8 cellular contexts compared by ENCODE assay signal in genomic region chr1:42932442-42932941, GRCh38. TPM values are rescaled to one million over a fixed set of nuclear protein-coding genes. Genes with fewer than 3 reads are reported as not detected.
A peak's percentile ranks its signal among the peaks of the same experiment; 100 is the strongest.
DNase-seq lines count a peak whose midpoint lies in the region; ATAC-seq and TF ChIP-seq lines count a peak whose summit lies in the region.

No MANE protein-coding gene starts in this region.

- TF ChIP-seq CTCF in CD14-positive monocyte (IDR thresholded peaks at IDR 0.05) = no peak
- TF ChIP-seq CTCF in natural killer cell (IDR thresholded peaks at IDR 0.05) = no peak
- no peak for TF ChIP-seq CTCF in progenitor cell of endocrine pancreas (IDR thresholded peaks at IDR 0.05; ENCODE audit: unreplicated experiment)

- DNase-seq in CD14-positive monocyte (ENCODE audit: low spot score) (no peak), natural killer cell (peak; percentile 19), epidermal melanocyte (ENCODE audit: insufficient read length, low spot score) (no peak), progenitor cell of endocrine pancreas (ENCODE audit: low spot score, unreplicated experiment) (no peak), NK-92 (lab: John Stamatoyannopoulos, UW; ENCODE audit: unreplicated experiment) (no peak)
- DNase-seq in activated naive CD8-positive, alpha-beta T cell treated with anti-CD3 and anti-CD28 coated beads, Interleukin-2, amount 10 ng/mL, durations not matched to agents 7 days and 5 days = peak; percentile 45

- H3K4me1 Mint-ChIP-seq in CD14-positive monocyte = peaks cover 69% of the 10 kb centered on the region
- peaks cover 76% of the 10 kb centered on the region for H3K4me1 Mint-ChIP-seq in activated naive CD8-positive, alpha-beta T cell treated with anti-CD3 and anti-CD28 coated beads, Interleukin-2, amount 10 ng/mL, durations not matched to agents 7 days and 5 days
- H3K4me1 Mint-ChIP-seq in natural killer cell = peaks cover 86 to 95% of the 10 kb centered on the region in 2 donors
- H3K4me1 Mint-ChIP-seq in progenitor cell of endocrine pancreas (ENCODE audit: low read depth) = peaks cover 6% of the 10 kb centered on the region

- H3K27ac Mint-ChIP-seq in CD14-positive monocyte = peak overlapping the region; percentile 92 to 98 (median 96)
- H3K27ac Mint-ChIP-seq in activated naive CD8-positive, alpha-beta T cell treated with anti-CD3 and anti-CD28 coated beads, Interleukin-2, amount 10 ng/mL, durations not matched to agents 7 days and 5 days = peak overlapping the region; percentile 98
- H3K27ac Mint-ChIP-seq in natural killer cell = peak overlapping the region; percentile 96 to 98
- H3K27ac Mint-ChIP-seq in progenitor cell of endocrine pancreas = no peak overlapping the region

- ATAC-seq in HG02759 (IDR thresholded peaks at IDR 0.05; ENCODE audit: unreplicated experiment) = peak; percentile 9
- ATAC-seq in activated naive CD8-positive, alpha-beta T cell treated with anti-CD3 and anti-CD28 coated beads, Interleukin-2, amount 10 ng/mL, durations not matched to agents 7 days and 5 days (ENCODE audit: low read depth) = no peak
- no peak for ATAC-seq in natural killer cell
- ATAC-seq in GM21367 (IDR thresholded peaks at IDR 0.05; ENCODE audit: unreplicated experiment) = no peak

- intact Hi-C loops in CD14-positive monocyte (cut with micrococcal nuclease) (no loop called here), natural killer cell (cut with micrococcal nuclease) (loop anchor here (1.0 to 10.0 kb wide), 3 partner anchors 26 to 1038 kb away; partner anchors contain the start of genes CCDC30 and SLC2A1)

- POLR2A ChIA-PET in activated naive CD8-positive, alpha-beta T cell treated with anti-CD3 and anti-CD28 coated beads, Interleukin-2, amount 10 ng/mL, durations not matched to agents 7 days and 5 days (lab: Charles Lee) = interaction anchor here (0.6 to 2.3 kb wide), 10 partner anchors 10 to 1697 kb away, joined by 3 to 30 read pairs (median 6); partner anchors contain the start of genes C1orf50, P3H1 and SLC2A1

- H3K4me3 Mint-ChIP-seq in CD14-positive monocyte (peak overlapping the region in 1 of 2 donors; percentile 75), natural killer cell (peak overlapping the region; percentile 88), progenitor cell of endocrine pancreas (ENCODE audit: low read depth) (no peak overlapping the region)
- peak overlapping the region; percentile 82 for H3K4me3 Mint-ChIP-seq in activated naive CD8-positive, alpha-beta T cell treated with anti-CD3 and anti-CD28 coated beads, Interleukin-2, amount 10 ng/mL, durations not matched to agents 7 days and 5 days

- no peaks in the 10 kb centered on the region for H3K9me3 Mint-ChIP-seq in CD14-positive monocyte
- no peaks in the 10 kb centered on the region for H3K9me3 Mint-ChIP-seq in activated naive CD8-positive, alpha-beta T cell treated with anti-CD3 and anti-CD28 coated beads, Interleukin-2, amount 10 ng/mL, durations not matched to agents 7 days and 5 days
- no peaks in the 10 kb centered on the region for H3K9me3 Mint-ChIP-seq in natural killer cell
- no peaks in the 10 kb centered on the region for H3K9me3 Mint-ChIP-seq in progenitor cell of endocrine pancreas (ENCODE audit: low read depth)

- H3K27me3 Mint-ChIP-seq in CD14-positive monocyte (ENCODE audit: low read depth in 3 of 3) (peaks cover 2 to 6% (median 5%) of the 10 kb centered on the region in 3 donors), natural killer cell (ENCODE audit: low read depth in 2 of 2) (no peaks in the 10 kb centered on the region), progenitor cell of endocrine pancreas (no peaks in the 10 kb centered on the region)
- no peaks in the 10 kb centered on the region for H3K27me3 Mint-ChIP-seq in activated naive CD8-positive, alpha-beta T cell treated with anti-CD3 and anti-CD28 coated beads, Interleukin-2, amount 10 ng/mL, durations not matched to agents 7 days and 5 days

- H3K36me3 Mint-ChIP-seq in CD14-positive monocyte (peaks cover 18 to 32% of the 10 kb centered on the region in 2 donors), natural killer cell (peaks cover 3% of the 10 kb centered on the region), progenitor cell of endocrine pancreas (ENCODE audit: insufficient read depth) (peaks cover 11% of the 10 kb centered on the region)
- H3K36me3 Mint-ChIP-seq in activated naive CD8-positive, alpha-beta T cell treated with anti-CD3 and anti-CD28 coated beads, Interleukin-2, amount 10 ng/mL, durations not matched to agents 7 days and 5 days = peaks cover 39% of the 10 kb centered on the region

RNA-seq across cellular contexts. Expression of gene SLC2A1, which starts 26.2 kb away (rescaled TPM):
- polyA plus RNA-seq in CD14-positive monocyte = under 1 TPM; 0.56 to 0.71 TPM
- 10 to 100 TPM; 80.8 to 82.3 TPM for total RNA-seq in activated naive CD8-positive, alpha-beta T cell treated with anti-CD3 and anti-CD28 coated beads, Interleukin-2, amount 10 ng/mL, durations not matched to agents 7 days and 5 days
- 100 to 1,000 TPM in 1 of 3 donors, 10 to 100 TPM in 2; 94.7 to 143 (median 95.1) TPM for total RNA-seq in natural killer cell
- total RNA-seq in progenitor cell of endocrine pancreas = 49.7 and 54.7 TPM in 2 replicates

Comparison
In these comparisons a context has a peak if more than half of its experiments do, and no peak if none do; other contexts are left out.
1. DNase-seq: peak in activated naive CD8-positive, alpha-beta T cell treated with anti-CD3 and anti-CD28 coated beads, Interleukin-2, amount 10 ng/mL, durations not matched to agents 7 days and 5 days (single experiment) and natural killer cell (single experiment); none in CD14-positive monocyte (single experiment), epidermal melanocyte (single experiment), progenitor cell of endocrine pancreas (single experiment) and NK-92 (single experiment).